Comparison of ENCODE assay signal across 15 cellular contexts in genomic region chr17:74177018-74177450, GRCh38. TPM values are rescaled to one million over a fixed set of nuclear protein-coding genes. Genes with fewer than 3 reads are reported as not detected.
DNase-seq lines count a peak whose midpoint lies in the region; TF ChIP-seq lines count a peak whose summit lies in the region.
"Had no signal": no experiment of that assay in that cellular context is flagged by ENCODE, and none has a peak within 500 bp of the region (broad histone marks: within the 10 kb centered on the region; RNA-seq: fewer than 3 reads in every experiment).

No MANE protein-coding gene starts in this region.

- H3K27ac Mint-ChIP-seq in neural crest cell (ENCODE audit: unreplicated experiment): no peak overlapping the region
- H3K27ac Mint-ChIP-seq: activated naive CD8-positive, alpha-beta T cell treated with anti-CD3 and anti-CD28 coated beads, Interleukin-2, amount 50 U/mL, for 24 hours; WTC11 had no signal

- H3K36me3 Mint-ChIP-seq in neural crest cell (ENCODE audit: low read depth): no peaks in the 10 kb centered on the region
- H3K36me3 Mint-ChIP-seq: WTC11 had no signal

- no peaks in the 10 kb centered on the region for H3K9me3 Mint-ChIP-seq in neural crest cell
- H3K9me3 Mint-ChIP-seq: activated naive CD8-positive, alpha-beta T cell treated with anti-CD3 and anti-CD28 coated beads, Interleukin-2, amount 50 U/mL, for 24 hours; WTC11 had no signal

- H3K4me3 Mint-ChIP-seq in neural crest cell: peak overlapping the region; percentile 58
- H3K4me3 Mint-ChIP-seq: activated naive CD8-positive, alpha-beta T cell treated with anti-CD3 and anti-CD28 coated beads, Interleukin-2, amount 50 U/mL, for 24 hours; WTC11 had no signal

- peaks cover 22% of the 10 kb centered on the region for H3K27me3 Mint-ChIP-seq in neural crest cell (ENCODE audit: low read depth)

- no peak overlapping the region for H3K4me3 ChIP-seq in choroid plexus epithelial cell (ENCODE audit: low read depth, low read length)
- H3K4me3 ChIP-seq: colonic mucosa, esophagus squamous epithelium, pancreas, SJSA1 had no signal

- TF ChIP-seq CTCF in choroid plexus epithelial cell (conservative IDR thresholded peaks at IDR 0.05; ENCODE audit: low read depth, low read length) (no peak), neural crest cell (conservative IDR thresholded peaks at IDR 0.05) (no peak)

- peak; percentile 74 for DNase-seq in DMS53 (lab: John Stamatoyannopoulos, UW)
- no peak for DNase-seq in DMS53 treated with DMSO at 0.1 percent for 48 hours (lab: John Stamatoyannopoulos, UW; ENCODE audit: unreplicated experiment)
- DNase-seq in LHCN-M2 (ENCODE audit: low read depth): peak; percentile 47
- DNase-seq in choroid plexus epithelial cell (ENCODE audit: low read depth): peak; percentile 8
- no peak for DNase-seq in neural crest cell (ENCODE audit: low read depth, low spot score)
- no peak for DNase-seq in GM03348 (ENCODE audit: low spot score)
- DNase-seq in SKM-1 (lab: John Stamatoyannopoulos, UW; ENCODE audit: unreplicated experiment): no peak
- no peak for DNase-seq in NCI-H187 treated with DMSO at 0.1 percent for 48 hours (lab: John Stamatoyannopoulos, UW)
- DNase-seq: 8988T, esophagus squamous epithelium had no signal

- peaks cover 11% of the 10 kb centered on the region for H3K4me1 Mint-ChIP-seq in neural crest cell
- H3K4me1 Mint-ChIP-seq: activated naive CD8-positive, alpha-beta T cell treated with anti-CD3 and anti-CD28 coated beads, Interleukin-2, amount 50 U/mL, for 24 hours had no signal

RNA-seq across cellular contexts. Expression of gene RPL38, which starts 26.4 kb away (rescaled TPM):
- total RNA-seq in LHCN-M2 (2014; rRNA removed): 156 and 227 TPM in 2 replicates
- polyA plus RNA-seq in LHCN-M2 (2012): 3,496 TPM
- 967 and 1,042 TPM in 2 replicates for total RNA-seq in neural crest cell

RNA-seq across cellular contexts. Expression of gene TTYH2, which starts 36.3 kb away (rescaled TPM):
- total RNA-seq in LHCN-M2 (2014; rRNA removed): 1.1 and 1.9 TPM in 2 replicates
- 0.33 TPM for polyA plus RNA-seq in LHCN-M2 (2012)
- 2.4 and 3.0 TPM in 2 replicates for total RNA-seq in neural crest cell

Comparison
In these comparisons a context has a peak if more than half of its experiments do, and no peak if none do; other contexts are left out.
1. DNase-seq: peak in DMS53 (single experiment), LHCN-M2 (single experiment) and choroid plexus epithelial cell (single experiment); none in DMS53 treated with DMSO at 0.1 percent for 48 hours (single experiment), neural crest cell (single experiment), GM03348 (single experiment), SKM-1 (single experiment) and NCI-H187 treated with DMSO at 0.1 percent for 48 hours (single experiment).